In genomic region chr4:182810103-182810605, GRCh38 we compare ENCODE assay signal across 19 cellular contexts.
DNase-seq lines count a peak whose midpoint lies in the region; ATAC-seq, FAIRE-seq and TF ChIP-seq lines count a peak whose summit lies in the region.
"Had no signal": no experiment of that assay in that cellular context is flagged by ENCODE, and none has a peak within 500 bp of the region (broad histone marks: within the 10 kb centered on the region; RNA-seq: fewer than 3 reads in every experiment).

No MANE protein-coding gene starts in this region.

- H4K20me1 ChIP-seq in keratinocyte (ENCODE audit: control insufficient read depth, extremely low read depth, insufficient read depth, low read length), result no peaks in the 10 kb centered on the region

- H3K9me3 ChIP-seq in A673 (ENCODE audit: low read depth, low read length, poor library complexity, severe bottlenecking) (no peaks in the 10 kb centered on the region), keratinocyte (ENCODE audit: control insufficient read depth, low read depth, low read length) (peaks cover 16% of the 10 kb centered on the region)

- no peaks in the 10 kb centered on the region for H3K4me1 ChIP-seq in A673 (ENCODE audit: insufficient read depth, low read length, poor library complexity, severe bottlenecking)
- peaks cover 12% of the 10 kb centered on the region for H3K4me1 ChIP-seq in keratinocyte (ENCODE audit: control insufficient read depth, extremely low read depth, insufficient read depth, low read length)
- H3K4me1 ChIP-seq: Peyer's patch had no signal

- DNase-seq in A673 (ENCODE audit: low spot score) (no peak), HTR-8/SVneo (ENCODE audit: insufficient read length, low spot score) (no peak), WTC11 (ENCODE audit: low spot score) (no peak), keratinocyte (ENCODE audit: low read depth, low spot score) (peak; percentile 68), T-helper 9 cell (no peak), AG20443 (ENCODE audit: low spot score) (no peak), DMS 273 treated with DMSO at 0.1 percent for 48 hours (lab: John Stamatoyannopoulos, UW) (no peak)
- DNase-seq: 8988T, DMS79 treated with DMSO at 0.1 percent for 48 hours, HCEC 1CT, NCI-H1048, NCI-H1436, NCI-H2029, NCI-H526, Peyer's patch, SW 1271 had no signal

- TF ChIP-seq CTCF in A673 (conservative IDR thresholded peaks at IDR 0.05; ENCODE audit: low read depth, low read length) (0 out of 2 replicates have a peak, but pooled peaks have one; percentile 6), WTC11 (IDR thresholded peaks at IDR 0.05) (0 out of 2 replicates have a peak, but pooled peaks have one; percentile 12), keratinocyte (optimal IDR thresholded peaks at IDR 0.05 in 1 of 3, IDR thresholded peaks at IDR 0.05 in 1 of 3, conservative IDR thresholded peaks at IDR 0.05 in 1 of 3; ENCODE audit: extremely low read depth in 1 of 3, insufficient read depth in 2 of 3, low read length in 3 of 3) (no peak)

- no peak for ATAC-seq in WTC11
- no peak for ATAC-seq in SK-N-SH treated with all-trans-retinoic acid at 6 μM for 48 hours

- H3K79me2 ChIP-seq in keratinocyte (ENCODE audit: control insufficient read depth, insufficient read depth, low read length), result no peaks in the 10 kb centered on the region

- peak; percentile 100 for FAIRE-seq in HTR-8/SVneo (lab: Jason Lieb, UNC)
- FAIRE-seq in keratinocyte (lab: Jason Lieb, UNC), result peak; percentile 67
- FAIRE-seq: D721Med had no signal

- peaks cover 9% of the 10 kb centered on the region for H3K27me3 Mint-ChIP-seq in WTC11 (ENCODE audit: low read depth)

- no peak overlapping the region for H3K4me3 ChIP-seq in A673 (ENCODE audit: low read depth, low read length, poor library complexity, severe bottlenecking)
- H3K4me3 ChIP-seq in keratinocyte (ENCODE audit: control insufficient read depth in 2 of 3, extremely low read depth in 1 of 3, insufficient read depth in 2 of 3, low read depth in 1 of 3, low read length in 3 of 3), result no peak overlapping the region
- H3K4me3 ChIP-seq: GM23248, Peyer's patch had no signal

- H3K36me3 Mint-ChIP-seq in WTC11, result peaks cover 13% of the 10 kb centered on the region

- no peak overlapping the region for H3K27ac ChIP-seq in A673 (ENCODE audit: low read depth, low read length, poor library complexity, severe bottlenecking)
- H3K27ac ChIP-seq in keratinocyte (ENCODE audit: control insufficient read depth, insufficient read depth, low read length), result peak overlapping the region; percentile 37
- H3K27ac ChIP-seq: GM23248, Peyer's patch had no signal

- H3K27me3 ChIP-seq in A673 (replicated peaks; ENCODE audit: insufficient read depth, low read depth, low read length, poor library complexity) (no peaks in the 10 kb centered on the region), keratinocyte (ENCODE audit: control insufficient read depth, extremely low read depth, insufficient read depth, low read length) (no peaks in the 10 kb centered on the region)
- H3K27me3 ChIP-seq: Peyer's patch had no signal

- H3K4me2 ChIP-seq in keratinocyte (ENCODE audit: control insufficient read depth, extremely low read depth, insufficient read depth, low read depth, low read length), result no peak overlapping the region

- H3K4me1 Mint-ChIP-seq in WTC11, result peaks cover 13% of the 10 kb centered on the region

- H3K27ac Mint-ChIP-seq in WTC11, result no peak overlapping the region

- POLR2A ChIA-PET in A673 (lab: Charles Lee; ENCODE audit: low non-redundant PET) (no interaction called here), WTC11 (lab: Charles Lee) (no interaction called here)

- H3K9ac ChIP-seq in keratinocyte (ENCODE audit: control insufficient read depth, extremely low read depth, insufficient read depth, low read length), result no peak overlapping the region
- H3K9ac ChIP-seq: GM23248 had no signal

- no TSS peak for BruUV-seq in A673 (replicated peaks; lab: Mats Ljungman, UMichigan)

- H3K9me1 ChIP-seq in keratinocyte (ENCODE audit: control insufficient read depth, extremely low read depth, insufficient read depth, low read length), result no peaks in the 10 kb centered on the region

- H3K36me3 ChIP-seq in A673 (ENCODE audit: insufficient read depth, low read length, poor library complexity, severe bottlenecking) (no peaks in the 10 kb centered on the region), keratinocyte (ENCODE audit: control insufficient read depth in 2 of 2, extremely low read depth in 1 of 2, insufficient read depth in 2 of 2, low read length in 2 of 2) (no peaks in the 10 kb centered on the region)
- H3K36me3 ChIP-seq: Peyer's patch had no signal

- H3K4me3 Mint-ChIP-seq in WTC11, result no peak overlapping the region

- H3K9me3 Mint-ChIP-seq in WTC11, result peaks cover 16% of the 10 kb centered on the region

- CTCF ChIA-PET in A673 (lab: Charles Lee), result no interaction called here
- CTCF ChIA-PET in WTC11 (lab: Charles Lee), result no interaction called here

- dilution Hi-C loops in keratinocyte (cut with MboI; ENCODE audit: extremely low pct_ligation_motif_present, low sequenced_read_pairs), result no loop called here

- H2AFZ ChIP-seq in keratinocyte (ENCODE audit: control insufficient read depth, low read length), result no peak overlapping the region
- H2AFZ ChIP-seq: GM23248 had no signal

- intact Hi-C loops in A673 (cut with micrococcal nuclease; ENCODE audit: unreplicated experiment), result no loop called here

TF ChIP-seq in WTC11, 78 proteins besides CTCF, POLR2A, EP300 and RAD21 (continues in another document):
- TF ChIP-seq ATF6 (CRISPR knock-in tag; IDR thresholded peaks at IDR 0.05), result no peak
- no peak for TF ChIP-seq ZBTB43 (CRISPR knock-in tag; IDR thresholded peaks at IDR 0.05)

TF ChIP-seq in SK-N-SH treated with all-trans-retinoic acid at 6 μM for 48 hours, 23 proteins besides CTCF, POLR2A, EP300 and RAD21 (continues in another document):
- TF ChIP-seq TSHZ2 (CRISPR knock-in tag; IDR thresholded peaks at IDR 0.05) (no peak), TCF4 (CRISPR knock-in tag; IDR thresholded peaks at IDR 0.05; ENCODE audit: borderline replicate concordance) (no peak), PATZ1 (CRISPR knock-in tag; IDR thresholded peaks at IDR 0.05; ENCODE audit: borderline replicate concordance) (no peak), RARB (CRISPR knock-in tag; IDR thresholded peaks at IDR 0.05) (no peak), BACH2 (CRISPR knock-in tag; IDR thresholded peaks at IDR 0.05; ENCODE audit: borderline replicate concordance) (no peak), ZNF70 (CRISPR knock-in tag; IDR thresholded peaks at IDR 0.05) (no peak), SNAI2 (CRISPR knock-in tag; IDR thresholded peaks at IDR 0.05) (no peak), ZC3H10 (CRISPR knock-in tag; IDR thresholded peaks at IDR 0.05) (no peak), OSR1 (CRISPR knock-in tag; IDR thresholded peaks at IDR 0.05) (no peak), PPARA (CRISPR knock-in tag; IDR thresholded peaks at IDR 0.05; ENCODE audit: borderline replicate concordance) (no peak)
- TF ChIP-seq, protein P1, sequence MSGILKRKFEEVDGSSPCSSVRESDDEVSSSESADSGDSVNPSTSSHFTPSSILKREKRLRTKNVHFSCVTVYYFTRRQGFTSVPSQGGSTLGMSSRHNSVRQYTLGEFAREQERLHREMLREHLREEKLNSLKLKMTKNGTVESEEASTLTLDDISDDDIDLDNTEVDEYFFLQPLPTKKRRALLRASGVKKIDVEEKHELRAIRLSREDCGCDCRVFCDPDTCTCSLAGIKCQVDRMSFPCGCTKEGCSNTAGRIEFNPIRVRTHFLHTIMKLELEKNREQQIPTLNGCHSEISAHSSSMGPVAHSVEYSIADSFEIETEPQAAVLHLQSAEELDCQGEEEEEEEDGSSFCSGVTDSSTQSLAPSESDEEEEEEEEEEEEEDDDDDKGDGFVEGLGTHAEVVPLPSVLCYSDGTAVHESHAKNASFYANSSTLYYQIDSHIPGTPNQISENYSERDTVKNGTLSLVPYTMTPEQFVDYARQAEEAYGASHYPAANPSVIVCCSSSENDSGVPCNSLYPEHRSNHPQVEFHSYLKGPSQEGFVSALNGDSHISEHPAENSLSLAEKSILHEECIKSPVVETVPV (CRISPR knock-in tag; IDR thresholded peaks at IDR 0.05), result no peak

Comparison
In these comparisons a context has a peak if more than half of its experiments do, and no peak if none do; other contexts are left out.
1. CTCF ChIP-seq: peak in A673 (single experiment) and WTC11 (single experiment); none in keratinocyte (0 of 3).